Comparison of ENCODE assay signal across 1 cellular context in genomic region chr7:77459311-77459726, GRCh38.
TF ChIP-seq lines count a peak whose summit lies in the region.

No MANE protein-coding gene starts in this region.

TF ChIP-seq in HCT116, 20 proteins besides CTCF, POLR2A, EP300 and RAD21 (continued from another document):
- no peak for TF ChIP-seq ZBTB33 (IDR thresholded peaks at IDR 0.05; ENCODE audit: extremely low read depth, insufficient replicate concordance, low read length)
- no peak for TF ChIP-seq TCF7L2 (IDR thresholded peaks at IDR 0.05; ENCODE audit: borderline replicate concordance, extremely low read depth, insufficient read depth, insufficient read length)
- TF ChIP-seq SP1 (IDR thresholded peaks at IDR 0.05; ENCODE audit: low read depth) = no peak
